Comparison of ENCODE assay signal across 17 cellular contexts in genomic region chr16:54034684-54035083, GRCh38.
DNase-seq lines count a peak whose midpoint lies in the region; ATAC-seq and TF ChIP-seq lines count a peak whose summit lies in the region.
"Had no signal": no experiment of that assay in that cellular context is flagged by ENCODE, and none has a peak within 500 bp of the region (broad histone marks: within the 10 kb centered on the region; RNA-seq: fewer than 3 reads in every experiment).

No MANE protein-coding gene starts in this region.

- TF ChIP-seq CTCF in fibroblast of pulmonary artery (IDR thresholded peaks at IDR 0.05; ENCODE audit: low read length, missing control alignments), result no peak

- H3K4me1 ChIP-seq in adipocyte (ENCODE audit: control insufficient read depth, insufficient read depth, low read length), result no peaks in the 10 kb centered on the region

- H3K9me3 ChIP-seq in adipocyte (ENCODE audit: control insufficient read depth, low read length), result peaks cover 8% of the 10 kb centered on the region

- DNase-seq in NOMO-1 treated with DMSO at 0.1 percent for 48 hours (lab: John Stamatoyannopoulos, UW; ENCODE audit: unreplicated experiment), result peak; percentile 53
- no peak for DNase-seq in NOMO-1 treated with dmso at 0.1 percent for 144 hours (lab: John Stamatoyannopoulos, UW; ENCODE audit: unreplicated experiment)
- DNase-seq in adipocyte (ENCODE audit: low read depth), result peak; percentile 8
- DNase-seq in fibroblast of pulmonary artery (ENCODE audit: low read depth), result peak; percentile 16
- no peak for DNase-seq in activated CD4-positive, alpha-beta T cell treated with anti-CD3 and anti-CD28 coated beads for 48 hours
- no peak for DNase-seq in OCI-M2 (lab: John Stamatoyannopoulos, UW; ENCODE audit: unreplicated experiment)
- DNase-seq in NCI-H345 (lab: John Stamatoyannopoulos, UW), result no peak
- DNase-seq: 8988T, DMS79 treated with DMSO at 0.1 percent for 48 hours, H7, HFFc6, NCI-H1436 treated with DMSO at 0.1 percent for 48 hours, NCI-H2081, NCI-H2171 treated with DMSO at 0.1 percent for 48 hours, SHP77, SK-N-SH had no signal

- H3K4me3 ChIP-seq in adipocyte (ENCODE audit: low read length) (no peak overlapping the region), fibroblast of pulmonary artery (replicated peaks; ENCODE audit: low read depth, low read length) (no peak overlapping the region)

- no peaks in the 10 kb centered on the region for H3K27me3 ChIP-seq in adipocyte (replicated peaks; ENCODE audit: control insufficient read depth, insufficient read depth, low read length)

- no peak for ATAC-seq in HG03039 (IDR thresholded peaks at IDR 0.05; ENCODE audit: unreplicated experiment)

- H3K36me3 ChIP-seq in adipocyte (ENCODE audit: control insufficient read depth, insufficient read depth, low read length, severe bottlenecking), result no peaks in the 10 kb centered on the region

- no peak overlapping the region for H3K9ac ChIP-seq in adipocyte (ENCODE audit: low read length)
- H3K9ac ChIP-seq: SK-N-SH had no signal

Comparison
In these comparisons a context has a peak if more than half of its experiments do, and no peak if none do; other contexts are left out.
1. DNase-seq: peak in NOMO-1 treated with DMSO at 0.1 percent for 48 hours (single experiment), adipocyte (single experiment) and fibroblast of pulmonary artery (single experiment); none in NOMO-1 treated with dmso at 0.1 percent for 144 hours (single experiment), activated CD4-positive, alpha-beta T cell treated with anti-CD3 and anti-CD28 coated beads for 48 hours (single experiment), OCI-M2 (single experiment) and NCI-H345 (single experiment).